20 cellular contexts compared by ENCODE assay signal in genomic region chr19:57841364-57841763, GRCh38. TPM values are rescaled to one million over a fixed set of nuclear protein-coding genes. Genes with fewer than 3 reads are reported as not detected.
A peak's percentile ranks its signal among the peaks of the same experiment; 100 is the strongest.
DNase-seq lines count a peak whose midpoint lies in the region; ATAC-seq and TF ChIP-seq lines count a peak whose summit lies in the region.
"Had no signal": no experiment of that assay in that cellular context is flagged by ENCODE, and none has a peak within 500 bp of the region (broad histone marks: within the 10 kb centered on the region; RNA-seq: fewer than 3 reads in every experiment).

No MANE protein-coding gene starts in this region.

- dilution Hi-C loops in mammary epithelial cell (cut with HindIII; ENCODE audit: low sequenced_read_pairs) = no loop called here

- TSS peak; percentile 18 for BruUV-seq in mammary epithelial cell (replicated peaks; lab: Mats Ljungman, UMichigan)
- no TSS peak for BruUV-seq in MCF 10A (replicated peaks; lab: Mats Ljungman, UMichigan)
- TSS peak; percentile 1 for BruUV-seq in PC-9 (replicated peaks; lab: Mats Ljungman, UMichigan)

- H3K4me3 ChIP-seq in mammary epithelial cell (replicated peaks in 1 of 3; ENCODE audit: insufficient read depth in 1 of 3, low read depth in 2 of 3, low read length in 3 of 3) = no peak overlapping the region
- no peak overlapping the region for H3K4me3 ChIP-seq in PC-9
- no peak overlapping the region for H3K4me3 ChIP-seq in mesendoderm (ENCODE audit: low read length)
- H3K4me3 ChIP-seq: GM12878 had no signal

- peaks cover 27% of the 10 kb centered on the region for H3K36me3 ChIP-seq in mammary epithelial cell (ENCODE audit: insufficient read depth, low read length)
- H3K36me3 ChIP-seq in PC-9 (ENCODE audit: low read depth) = peaks cover 38% of the 10 kb centered on the region
- peaks cover 16% of the 10 kb centered on the region for H3K36me3 ChIP-seq in mesendoderm (ENCODE audit: control insufficient read depth, insufficient read depth, low read length)

- H3K27me3 ChIP-seq in mammary epithelial cell (ENCODE audit: insufficient read depth, low read length) (no peaks in the 10 kb centered on the region), PC-9 (ENCODE audit: insufficient read depth, low read depth) (no peaks in the 10 kb centered on the region), mesendoderm (ENCODE audit: insufficient read depth, low read length, poor library complexity) (no peaks in the 10 kb centered on the region)

- H3K4me2 ChIP-seq in mammary epithelial cell (ENCODE audit: insufficient read depth, low read depth, low read length) (no peak overlapping the region), PC-9 (no peak overlapping the region), mesendoderm (ENCODE audit: low read length) (no peak overlapping the region)

- CTCF ChIA-PET in mammary epithelial cell (lab: Charles Lee; ENCODE audit: low non-redundant PET) (no interaction called here), MCF 10A (lab: Yijun Ruan, JAX) (no interaction called here), PC-9 (lab: Charles Lee) (no interaction called here)

- no peak overlapping the region for H3K4me3 Mint-ChIP-seq in MCF 10A (ENCODE audit: unreplicated experiment)
- H3K4me3 Mint-ChIP-seq: CD4-positive, alpha-beta T cell had no signal

- no peaks in the 10 kb centered on the region for H3K9me3 Mint-ChIP-seq in MCF 10A (ENCODE audit: unreplicated experiment)
- H3K9me3 Mint-ChIP-seq: CD4-positive, alpha-beta T cell had no signal

- H4K20me1 ChIP-seq in mammary epithelial cell (ENCODE audit: insufficient read depth, low read length) = no peaks in the 10 kb centered on the region
- peaks cover 28% of the 10 kb centered on the region for H4K20me1 ChIP-seq in PC-9 (ENCODE audit: insufficient read depth)

- H3K79me2 ChIP-seq in mammary epithelial cell (ENCODE audit: insufficient read depth, low read length) (peaks cover 91% of the 10 kb centered on the region), PC-9 (ENCODE audit: low read depth) (peaks cover 37% of the 10 kb centered on the region), mesendoderm (ENCODE audit: control insufficient read depth, insufficient read depth, low read length) (peaks cover 52% of the 10 kb centered on the region)

- peaks cover 10% of the 10 kb centered on the region; the same call in 1 of the 2 replicates for H3F3A ChIP-seq in PC-9 (ENCODE audit: insufficient read depth, low read depth)

- no peak overlapping the region for H3K27ac ChIP-seq in mammary epithelial cell (ENCODE audit: insufficient read depth, low read depth, low read length)
- no peak overlapping the region for H3K27ac ChIP-seq in PC-9
- peak overlapping the region; percentile 44 for H3K27ac ChIP-seq in mesendoderm (ENCODE audit: low read depth, low read length)

- intact Hi-C loops in mammary epithelial cell (cut with micrococcal nuclease) = no loop called here
- intact Hi-C loops in MCF 10A (cut with micrococcal nuclease) = no loop called here
- intact Hi-C loops in PC-9 (cut with micrococcal nuclease; ENCODE audit: unreplicated experiment) = no loop called here

- H4K5ac ChIP-seq in mesendoderm (ENCODE audit: low read length) = no peak overlapping the region

- no peak for TF ChIP-seq CTCF in mammary epithelial cell (conservative IDR thresholded peaks at IDR 0.05 in 1 of 2, IDR thresholded peaks at IDR 0.05 in 1 of 2; ENCODE audit: extremely low read depth in 1 of 2, insufficient read depth in 1 of 2, low read depth in 1 of 2, low read length in 2 of 2)
- TF ChIP-seq CTCF in MCF 10A (IDR thresholded peaks at IDR 0.05; ENCODE audit: unreplicated experiment) = no peak
- no peak for TF ChIP-seq CTCF in PC-9 (conservative IDR thresholded peaks at IDR 0.05)
- no peak for TF ChIP-seq CTCF in GM13976 (IDR thresholded peaks at IDR 0.05; ENCODE audit: borderline replicate concordance, control extremely low read depth, extremely low read depth, insufficient read depth, missing control alignments)

- no peaks in the 10 kb centered on the region for H3K9me2 ChIP-seq in PC-9 (ENCODE audit: insufficient read depth)

- H2BK120ac ChIP-seq in mesendoderm (ENCODE audit: low read depth, low read length) = no peak overlapping the region

- peaks cover 5% of the 10 kb centered on the region for H3K4me1 Mint-ChIP-seq in MCF 10A (ENCODE audit: insufficient read depth, unreplicated experiment)

- H3K9ac ChIP-seq in mammary epithelial cell (ENCODE audit: insufficient read depth, low read length) (no peak overlapping the region), mesendoderm (ENCODE audit: low read length) (no peak overlapping the region)

- ATAC-seq in GM19328 (IDR thresholded peaks at IDR 0.05; ENCODE audit: unreplicated experiment) = no peak
- ATAC-seq in GM18511 (IDR thresholded peaks at IDR 0.05; ENCODE audit: unreplicated experiment) = no peak
- ATAC-seq: GM12878, HepG2 had no signal

- in situ Hi-C loops in mammary epithelial cell (cut with MboI; ENCODE audit: low sequenced_read_pairs in 2 of 2) = loop anchor here in 1 of 2 donors (25.0 kb wide), 1 partner anchor 104 kb away; the partner anchor contains the start of genes ZNF671 and ZNF776
- in situ Hi-C loops in GM13976 (cut with MboI; ENCODE audit: low sequenced_read_pairs, unreplicated experiment) = no loop called here

- no peak overlapping the region for H2BK15ac ChIP-seq in mesendoderm (replicated peaks; ENCODE audit: low read depth)

- WGBS in mammary epithelial cell (ENCODE audit: low coverage, missing lambda C conversion rate) = 83% methylated on average over 5 of the region's 5 CpGs
- no CpG with 5 or more reads among the region's 5 CpGs for WGBS in mesendoderm (ENCODE audit: extremely low coverage, insufficient coverage, low lambda C conversion rate)

- no peak overlapping the region for H3K23ac ChIP-seq in mesendoderm (ENCODE audit: low read length)

- H3K4me1 ChIP-seq in mammary epithelial cell (ENCODE audit: insufficient read depth, low read length) (no peaks in the 10 kb centered on the region), PC-9 (replicated peaks; ENCODE audit: insufficient read depth) (no peaks in the 10 kb centered on the region), mesendoderm (ENCODE audit: control insufficient read depth, low read depth, low read length) (no peaks in the 10 kb centered on the region)

- H2BK5ac ChIP-seq in mesendoderm (ENCODE audit: low read length) = no peak overlapping the region

- no peak overlapping the region for H2AK5ac ChIP-seq in mesendoderm (ENCODE audit: low read length)

- no peak overlapping the region for H4K8ac ChIP-seq in mesendoderm (ENCODE audit: low read depth, low read length)

- H3K9me3 ChIP-seq in mammary epithelial cell (replicated peaks; ENCODE audit: insufficient read depth, low read length) (no peaks in the 10 kb centered on the region), PC-9 (ENCODE audit: insufficient read depth, low read depth) (no peaks in the 10 kb centered on the region)

- H3K79me1 ChIP-seq in mesendoderm (ENCODE audit: low read length) = peaks cover 14% of the 10 kb centered on the region

- DNase-seq in mammary epithelial cell (no peak), MCF 10A (ENCODE audit: unreplicated experiment) (no peak), PC-9 (no peak), mesendoderm (peak; percentile 79), GM13976 (ENCODE audit: low spot score) (no peak)
- DNase-seq: Calu3; CD4-positive, alpha-beta T cell; EL; KBM-7; NCI-H1694 treated with DMSO at 0.1 percent for 48 hours; NCI-H2107; NCI-H510A; NCI-H748 treated with DMSO at 0.1 percent for 48 hours; NK-92 treated with Interleukin-12 subunit alpha and Interleukin-12 subunit beta, amount 100 ng/mL, for 24 hours; RPMI8226; SIG-M5 had no signal

- H3K27ac Mint-ChIP-seq in MCF 10A (ENCODE audit: low read depth, unreplicated experiment) = no peak overlapping the region
- H3K27ac Mint-ChIP-seq: CD4-positive, alpha-beta T cell had no signal

- POLR2A ChIA-PET in MCF 10A (lab: Yijun Ruan, JAX) = no interaction called here
- POLR2A ChIA-PET in PC-9 (lab: Charles Lee; ENCODE audit: unreplicated experiment) = no interaction called here

- H3K36me3 Mint-ChIP-seq in MCF 10A (ENCODE audit: insufficient read depth, unreplicated experiment) = peaks cover 59% of the 10 kb centered on the region

- H3K18ac ChIP-seq in mesendoderm (ENCODE audit: low read length) = no peak overlapping the region

- no peak overlapping the region for H3K4ac ChIP-seq in mesendoderm (ENCODE audit: low read depth, low read length)

- H3K56ac ChIP-seq in mesendoderm (ENCODE audit: low read length) = no peak overlapping the region

- H3K27me3 Mint-ChIP-seq in MCF 10A (ENCODE audit: insufficient read depth, unreplicated experiment) = no peaks in the 10 kb centered on the region
- H3K27me3 Mint-ChIP-seq: CD4-positive, alpha-beta T cell had no signal

- H2AFZ ChIP-seq in mammary epithelial cell (ENCODE audit: low read depth, low read length) = no peak overlapping the region
- no peak overlapping the region for H2AFZ ChIP-seq in PC-9

RNA-seq across cellular contexts. Expression of gene ZNF587, which starts 8.3 kb away (rescaled TPM):
- total RNA-seq in mammary epithelial cell = 10 to 100 TPM; 23.8 to 32.9 TPM
- polyA plus RNA-seq in mammary epithelial cell = 6.0 TPM
- polyA minus RNA-seq in mammary epithelial cell = 17.3 TPM
- 32.4 and 34.2 TPM in 2 replicates for total RNA-seq in MCF 10A (2022)
- total RNA-seq in PC-9 (2021) = 62.2 and 68.0 TPM in 2 replicates
- 15.6 TPM for polyA plus RNA-seq in mesendoderm (2013, experiment 1 of 2)
- polyA plus RNA-seq in mesendoderm (2013, experiment 2 of 2) = 15.9 TPM

RNA-seq across cellular contexts. Expression of gene ZNF587B, which starts 11.3 kb away (rescaled TPM):
- total RNA-seq in mammary epithelial cell = 10 to 100 TPM; 16.1 to 27.2 TPM
- polyA plus RNA-seq in mammary epithelial cell = 6.6 TPM
- polyA minus RNA-seq in mammary epithelial cell = 12.2 TPM
- total RNA-seq in MCF 10A (2022) = 19.0 and 19.4 TPM in 2 replicates
- 21.2 and 25.2 TPM in 2 replicates for total RNA-seq in PC-9 (2021)
- 22.6 TPM for polyA plus RNA-seq in mesendoderm (2013, experiment 1 of 2)
- 21.8 TPM for polyA plus RNA-seq in mesendoderm (2013, experiment 2 of 2)

RNA-seq across cellular contexts. Expression of gene ZNF552, which starts 26.7 kb away (rescaled TPM):
- total RNA-seq in mammary epithelial cell (10 to 100 TPM in 1 of 2 donors, 1 to 10 TPM in 1; 6.6 to 14.8 TPM), MCF 10A (2022) (5.5 and 5.6 TPM in 2 replicates), PC-9 (2021) (14.3 and 15.1 TPM in 2 replicates)
- 2.7 TPM for polyA plus RNA-seq in mammary epithelial cell
- 9.6 TPM for polyA minus RNA-seq in mammary epithelial cell
- 7.8 TPM for polyA plus RNA-seq in mesendoderm (2013, experiment 1 of 2)
- polyA plus RNA-seq in mesendoderm (2013, experiment 2 of 2) = 8.2 TPM

RNA-seq across cellular contexts. Expression of gene ZNF814, which starts 47.5 kb away (rescaled TPM):
- total RNA-seq in mammary epithelial cell (10 to 100 TPM in 1 of 2 donors, 1 to 10 TPM in 1; 4.3 to 11.7 TPM), MCF 10A (2022) (3.1 and 4.0 TPM in 2 replicates), PC-9 (2021) (8.6 and 12.2 TPM in 2 replicates)
- 8.7 TPM for polyA plus RNA-seq in mammary epithelial cell
- polyA minus RNA-seq in mammary epithelial cell = 53.5 TPM
- 29.5 TPM for polyA plus RNA-seq in mesendoderm (2013, experiment 1 of 2)
- 27.1 TPM for polyA plus RNA-seq in mesendoderm (2013, experiment 2 of 2)
